In the genomic region with DNA sequence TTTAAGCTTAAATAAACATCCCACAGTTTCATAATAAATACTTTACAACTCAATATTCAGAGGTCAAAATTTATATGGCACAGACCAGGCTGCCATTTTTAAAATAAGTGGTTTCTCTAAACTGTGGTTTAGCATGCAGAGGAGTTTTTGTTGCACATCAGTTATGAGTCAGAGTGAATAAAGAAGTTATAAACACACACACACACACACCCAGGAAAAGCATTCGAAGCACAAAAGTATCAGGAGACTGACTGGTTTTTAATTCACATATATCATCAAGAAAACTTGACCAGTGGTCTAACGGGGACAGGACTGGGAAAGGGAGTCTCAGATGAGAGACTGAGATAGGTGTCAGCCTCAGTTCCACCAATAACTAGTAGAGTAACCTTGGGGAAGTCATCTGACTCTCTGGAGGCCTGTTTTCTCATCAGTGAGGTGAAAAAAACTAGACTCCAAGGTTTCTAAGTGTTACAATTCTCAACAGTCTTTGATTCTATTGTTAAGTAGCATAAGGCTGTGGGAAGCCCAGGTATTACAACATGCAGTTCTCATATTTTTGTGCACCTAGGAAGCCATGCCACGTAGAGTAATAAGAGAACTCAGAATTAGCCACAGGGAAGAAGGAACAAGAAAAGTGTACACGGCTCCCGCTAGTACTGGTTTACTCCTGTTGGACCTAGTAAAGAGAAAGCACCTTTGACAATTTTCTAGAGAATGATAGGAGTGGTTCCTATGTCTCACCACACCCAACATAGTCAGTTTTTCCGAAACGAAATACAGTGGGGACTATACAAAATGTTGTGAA, we compare ENCODE assay signal across 8 cellular contexts. TPM values are rescaled to one million over a fixed set of nuclear protein-coding genes. Genes with fewer than 3 reads are reported as not detected.
DNase-seq lines count a peak whose midpoint lies in the region; ATAC-seq lines count a peak whose summit lies in the region.

No MANE protein-coding gene starts in this region.

- peak overlapping the region; percentile 93 to 98 (median 97) for H3K27ac Mint-ChIP-seq in CD4-positive, CD25-positive, alpha-beta regulatory T cell
- H3K27ac Mint-ChIP-seq in T-helper 1 cell treated with Interleukin-12 subunit alpha and Interleukin-12 subunit beta and Interleukin-4 antibody, amounts not matched to agents 30 μg/mL and 1 μg/mL, for 36 hours = peak overlapping the region; percentile 97

- H3K36me3 Mint-ChIP-seq in CD4-positive, CD25-positive, alpha-beta regulatory T cell = no peaks in the 10 kb centered on the region
- H3K36me3 Mint-ChIP-seq in T-helper 1 cell treated with Interleukin-12 subunit alpha and Interleukin-12 subunit beta and Interleukin-4 antibody, amounts not matched to agents 30 μg/mL and 1 μg/mL, for 36 hours (ENCODE audit: low read depth) = peaks cover 25% of the 10 kb centered on the region

- H3K4me3 Mint-ChIP-seq in CD4-positive, CD25-positive, alpha-beta regulatory T cell = peak overlapping the region; percentile 80 to 95 (median 94)
- H3K4me3 Mint-ChIP-seq in T-helper 1 cell treated with Interleukin-12 subunit alpha and Interleukin-12 subunit beta and Interleukin-4 antibody, amounts not matched to agents 30 μg/mL and 1 μg/mL, for 36 hours = peak overlapping the region; percentile 78

- peak overlapping the region; percentile 86 for H3K27ac ChIP-seq in CD4-positive, CD25-positive, alpha-beta regulatory T cell (ENCODE audit: insufficient read depth, low read length, poor library complexity, severe bottlenecking)

- H3K4me3 ChIP-seq in CD4-positive, CD25-positive, alpha-beta regulatory T cell (ENCODE audit: low read depth, low read length) = peak overlapping the region; percentile 79

- peak in 2 of 3 donors; percentile 36 to 82 for DNase-seq in CD4-positive, CD25-positive, alpha-beta regulatory T cell
- DNase-seq in epidermal melanocyte (ENCODE audit: insufficient read length, low spot score) (peak; percentile 21), renal cortical epithelial cell (ENCODE audit: low read depth) (peak; percentile 88), cerebellum (ENCODE audit: low spot score) (no peak), GM19238 (ENCODE audit: insufficient read length, low spot score) (no peak), islet precursor cell (no peak)

- peaks cover 0 to 2% (median 0%) of the 10 kb centered on the region in 7 donors for H3K9me3 Mint-ChIP-seq in CD4-positive, CD25-positive, alpha-beta regulatory T cell
- H3K9me3 Mint-ChIP-seq in T-helper 1 cell treated with Interleukin-12 subunit alpha and Interleukin-12 subunit beta and Interleukin-4 antibody, amounts not matched to agents 30 μg/mL and 1 μg/mL, for 36 hours = peaks cover 6% of the 10 kb centered on the region

- ATAC-seq in CD4-positive, CD25-positive, alpha-beta regulatory T cell (ENCODE audit: low read depth in 2 of 2) = peak; percentile 54 to 57
- ATAC-seq in HG02571 (IDR thresholded peaks at IDR 0.05; ENCODE audit: unreplicated experiment) = peak; percentile 32

- no peaks in the 10 kb centered on the region for H3K27me3 ChIP-seq in CD4-positive, CD25-positive, alpha-beta regulatory T cell (ENCODE audit: control insufficient read depth, insufficient read depth, low read length)

- no peaks in the 10 kb centered on the region for H3K36me3 ChIP-seq in CD4-positive, CD25-positive, alpha-beta regulatory T cell (ENCODE audit: control insufficient read depth, insufficient read depth, low read length)

- H3K27me3 Mint-ChIP-seq in CD4-positive, CD25-positive, alpha-beta regulatory T cell = no peaks in the 10 kb centered on the region
- H3K27me3 Mint-ChIP-seq in T-helper 1 cell treated with Interleukin-12 subunit alpha and Interleukin-12 subunit beta and Interleukin-4 antibody, amounts not matched to agents 30 μg/mL and 1 μg/mL, for 36 hours (ENCODE audit: low read depth) = no peaks in the 10 kb centered on the region

- H3K4me1 Mint-ChIP-seq in CD4-positive, CD25-positive, alpha-beta regulatory T cell = peaks cover 16 to 86% (median 58%) of the 10 kb centered on the region in 4 donors
- H3K4me1 Mint-ChIP-seq in T-helper 1 cell treated with Interleukin-12 subunit alpha and Interleukin-12 subunit beta and Interleukin-4 antibody, amounts not matched to agents 30 μg/mL and 1 μg/mL, for 36 hours (ENCODE audit: low read depth) = peaks cover 60% of the 10 kb centered on the region

- peaks cover 0 to 3% of the 10 kb centered on the region in 2 experiments for H3K9me3 ChIP-seq in CD4-positive, CD25-positive, alpha-beta regulatory T cell (ENCODE audit: control insufficient read depth in 2 of 2, low read length in 2 of 2)

- H3K4me1 ChIP-seq in CD4-positive, CD25-positive, alpha-beta regulatory T cell (ENCODE audit: control insufficient read depth, insufficient read depth, low read length, poor library complexity, severe bottlenecking) = peaks cover 71% of the 10 kb centered on the region

RNA-seq across cellular contexts. Expression of gene PPTC7, which starts 5.2 kb away (rescaled TPM):
- total RNA-seq in CD4-positive, CD25-positive, alpha-beta regulatory T cell = 42.3 TPM
- 10 to 100 TPM in 1 of 4 donors, 1 to 10 TPM in 3; 6.7 to 10.3 (median 8.4) TPM for polyA plus RNA-seq in CD4-positive, CD25-positive, alpha-beta regulatory T cell
- total RNA-seq in renal cortical epithelial cell = 10.6 and 21.3 TPM in 2 replicates
- total RNA-seq in cerebellum = 11.8 TPM

RNA-seq across cellular contexts. Expression of gene TCTN1, which starts 36.0 kb away (rescaled TPM):
- 1.6 TPM for total RNA-seq in CD4-positive, CD25-positive, alpha-beta regulatory T cell
- polyA plus RNA-seq in CD4-positive, CD25-positive, alpha-beta regulatory T cell = 1 to 10 TPM; 2.7 to 5.8 (median 4.0) TPM
- total RNA-seq in renal cortical epithelial cell = 11.8 and 56.2 TPM in 2 replicates
- total RNA-seq in cerebellum = 49.5 TPM

Comparison
In these comparisons a context has a peak if more than half of its experiments do, and no peak if none do; other contexts are left out.
1. DNase-seq: peak in CD4-positive, CD25-positive, alpha-beta regulatory T cell (2 of 3), epidermal melanocyte (single experiment) and renal cortical epithelial cell (single experiment); none in cerebellum (single experiment), GM19238 (single experiment) and islet precursor cell (single experiment).